24 cellular contexts compared by ENCODE assay signal in the genomic region with DNA sequence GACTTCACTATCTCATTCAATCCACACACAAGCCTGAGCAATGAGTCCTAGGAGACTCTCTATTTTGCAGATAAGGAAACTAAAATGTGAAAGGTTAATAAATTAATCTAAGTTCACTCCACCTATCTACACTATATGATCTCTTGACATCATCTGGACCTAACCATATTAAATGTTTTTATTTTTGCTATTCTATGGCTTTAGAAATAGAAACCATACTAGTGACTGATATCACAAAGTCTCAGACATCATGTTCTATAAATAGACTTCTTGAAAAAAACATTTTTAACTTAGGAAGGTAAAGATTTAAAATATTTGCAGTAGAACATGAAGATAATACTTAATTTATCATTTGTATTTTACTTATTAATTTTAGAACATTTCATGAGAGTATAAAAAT. TPM values are rescaled to one million over a fixed set of nuclear protein-coding genes. Genes with fewer than 3 reads are reported as not detected.
"Had no signal": no experiment of that assay in that cellular context is flagged by ENCODE, and none has a peak within 500 bp of the region (broad histone marks: within the 10 kb centered on the region; RNA-seq: fewer than 3 reads in every experiment).

No MANE protein-coding gene starts in this region.

- H3K4me3 Mint-ChIP-seq: naive thymus-derived CD4-positive, alpha-beta T cell; nephron had no signal

- H3K9me3 Mint-ChIP-seq: naive thymus-derived CD4-positive, alpha-beta T cell; nephron had no signal

- H3K4me3 ChIP-seq: gastrocnemius medialis, right lobe of liver, smooth muscle cell, stomach, thyroid gland had no signal

- H3K27me3 Mint-ChIP-seq: progenitor cell of endocrine pancreas had no signal

- H3K36me3 ChIP-seq: gastrocnemius medialis, neutrophil, right lobe of liver, stomach, thyroid gland had no signal

- ATAC-seq: gastrocnemius medialis, left lobe of liver, right lobe of liver had no signal

- H3K4me1 Mint-ChIP-seq: naive thymus-derived CD4-positive, alpha-beta T cell had no signal

- H3K36me3 Mint-ChIP-seq: naive thymus-derived CD4-positive, alpha-beta T cell had no signal

- DNase-seq: dorsolateral prefrontal cortex; effector CD4-positive, alpha-beta T cell; gastrocnemius medialis; head of caudate nucleus; kidney; mesenchymal stem cell; midbrain; naive thymus-derived CD4-positive, alpha-beta T cell; right lobe of liver; stimulated activated CD4-positive, alpha-beta T cell treated with anti-CD3 and anti-CD28 coated beads, Interleukin-12 subunit alpha, Interleukin-12 subunit beta, amount 100 ng/mL, for 4 hours; stimulated activated CD4-positive, alpha-beta T cell treated with anti-CD3 and anti-CD28 coated beads, Interleukin-1b, Interleukin-23, amount 100 ng/mL, for 48 hours; stimulated activated CD4-positive, alpha-beta T cell treated with anti-CD3 and anti-CD28 coated beads, Interleukin-4, amount 100 ng/mL, for 1 hour; stimulated activated CD8-positive, alpha-beta memory T cell treated with anti-CD3 and anti-CD28 coated beads, Interleukin-4, amount 100 ng/mL, for 48 hours; stimulated activated naive CD4-positive, alpha-beta T cell treated with Interleukin-2 at 50 U/mL for 16 hours; stomach; thyroid gland; trophoblast cell had no signal

- H3K4me1 ChIP-seq: gastrocnemius medialis, parathyroid adenoma, right lobe of liver had no signal

- H3K27me3 ChIP-seq: dorsolateral prefrontal cortex, gastrocnemius medialis, thyroid gland had no signal

- H3K27ac ChIP-seq: dorsolateral prefrontal cortex, gastrocnemius medialis, neutrophil, parathyroid adenoma, right lobe of liver, stomach, thyroid gland had no signal

- H3K27ac Mint-ChIP-seq: naive thymus-derived CD4-positive, alpha-beta T cell; nephron had no signal

- H3K9me3 ChIP-seq: gastrocnemius medialis, neutrophil, right lobe of liver, stomach, thyroid gland had no signal

RNA-seq across cellular contexts. Expression of gene ADGRV1, which starts 9.4 kb away (rescaled TPM):
- total RNA-seq: subcutaneous adipose tissue had no signal
- polyA plus RNA-seq: naive thymus-derived CD4-positive, alpha-beta T cell had no signal
